Comparison of ENCODE assay signal across 8 cellular contexts in the genomic region with DNA sequence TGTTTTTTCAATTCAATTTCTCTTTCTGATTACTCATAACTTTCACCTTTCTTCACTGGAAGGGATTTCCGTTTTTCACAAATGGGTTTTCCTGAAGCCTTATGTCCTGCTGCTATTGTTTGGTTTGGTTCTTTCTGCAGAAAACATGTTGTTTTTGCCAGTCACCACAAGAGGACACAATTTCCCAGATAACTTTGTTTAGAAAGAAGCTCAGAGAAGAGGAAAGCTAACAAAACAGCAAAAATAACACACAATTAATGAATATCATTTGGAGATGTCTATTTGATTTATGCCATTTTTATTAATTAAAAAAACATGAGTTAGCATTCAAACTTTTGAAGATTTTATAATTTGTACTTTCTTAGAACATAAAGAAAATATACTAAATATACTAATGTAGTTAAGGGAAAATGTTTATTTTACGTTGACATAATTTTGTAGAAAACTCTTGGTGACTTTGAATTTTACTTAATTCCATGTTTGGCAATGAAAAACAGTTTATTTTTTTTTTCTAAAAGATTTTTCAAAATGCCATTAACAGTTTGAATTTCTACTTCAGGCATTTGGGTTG. TPM values are rescaled to one million over a fixed set of nuclear protein-coding genes. Genes with fewer than 3 reads are reported as not detected.
A peak's percentile ranks its signal among the peaks of the same experiment; 100 is the strongest.
DNase-seq lines count a peak whose midpoint lies in the region; ATAC-seq, FAIRE-seq and TF ChIP-seq lines count a peak whose summit lies in the region.

No MANE protein-coding gene starts in this region.

- H2BK15ac ChIP-seq in H9 (ENCODE audit: low read depth, low read length): no peak overlapping the region

- no peaks in the 10 kb centered on the region for H3K79me2 ChIP-seq in H9 (ENCODE audit: insufficient read depth, low read length)

- H3K9ac ChIP-seq in H9 (ENCODE audit: extremely low read depth, insufficient read length, low read length): no peak overlapping the region

- no peak overlapping the region for H3T11ph ChIP-seq in H9 (ENCODE audit: low read length)

- no peak overlapping the region for H3K4me2 ChIP-seq in H9 (ENCODE audit: insufficient read depth, insufficient read length, low read length)

- H4K91ac ChIP-seq in H9 (ENCODE audit: insufficient read length, low read depth, low read length): no peak overlapping the region

- H3K79me1 ChIP-seq in H9 (ENCODE audit: insufficient read depth, low read depth, low read length, poor library complexity, severe bottlenecking): no peaks in the 10 kb centered on the region

- H4K8ac ChIP-seq in H9 (replicated peaks; ENCODE audit: insufficient read length, low read depth, low read length): no peak overlapping the region

- H3K23ac ChIP-seq in H9 (ENCODE audit: insufficient read length, low read depth, low read length): no peak overlapping the region

- peaks cover 35% of the 10 kb centered on the region for H3K27me3 ChIP-seq in H9 (ENCODE audit: insufficient read depth, low read length)

- H2BK120ac ChIP-seq in H9 (ENCODE audit: low read depth, low read length, poor library complexity, severe bottlenecking): no peak overlapping the region

- H4K5ac ChIP-seq in H9 (ENCODE audit: insufficient read length, low read depth, low read length): no peak overlapping the region

- H2BK20ac ChIP-seq in H9 (ENCODE audit: low read depth, low read length, poor library complexity, severe bottlenecking): no peak overlapping the region

- H3K9me3 Mint-ChIP-seq in H9: no peaks in the 10 kb centered on the region; a peak in 1 of 5 replicates

- no peak overlapping the region for H3K27ac ChIP-seq in H9 (ENCODE audit: insufficient read length, low read depth, low read length)

- no peak overlapping the region for H3K18ac ChIP-seq in H9 (ENCODE audit: insufficient read length, low read depth, low read length)

- no CpG with 5 or more reads among the region's 2 CpGs for WGBS in H9 (ENCODE audit: extremely low coverage, insufficient read length, low lambda C conversion rate)

- H2AFZ ChIP-seq in H9 (ENCODE audit: low read length): no peak overlapping the region

- no peak overlapping the region for H3K4me3 ChIP-seq in fibroblast of mammary gland (ENCODE audit: control insufficient read depth, low read depth, low read length)

- no peak overlapping the region for H3K14ac ChIP-seq in H9 (ENCODE audit: insufficient read depth, low read length)

- no peak overlapping the region for H2BK5ac ChIP-seq in H9 (ENCODE audit: insufficient read length, low read length)

- H2BK12ac ChIP-seq in H9 (ENCODE audit: insufficient read length, low read depth, low read length): no peak overlapping the region

- H3K27ac Mint-ChIP-seq in H9: no peak overlapping the region

- H3K36me3 Mint-ChIP-seq in H9 (ENCODE audit: insufficient read depth in 1 of 3, low read depth in 3 of 3): no peaks in the 10 kb centered on the region

- no peaks in the 10 kb centered on the region for H3K9me3 ChIP-seq in H9 (ENCODE audit: control insufficient read depth, low read depth, low read length)

- peaks cover 16% of the 10 kb centered on the region for H3K23me2 ChIP-seq in H9 (ENCODE audit: insufficient read length, low read depth, low read length, poor library complexity, severe bottlenecking)

- H3K56ac ChIP-seq in H9 (ENCODE audit: insufficient read length, low read depth, low read length): no peak overlapping the region

- DNase-seq in H9 (no peak), RCC 7860 (ENCODE audit: low spot score) (peak; percentile 32), fibroblast of mammary gland (ENCODE audit: low read depth) (peak; percentile 78), anterior cingulate cortex (lab: John Stamatoyannopoulos, UW) (no peak), GM19239 (ENCODE audit: insufficient read length, low spot score) (no peak), UCSD-AML1 (lab: John Stamatoyannopoulos, UW; ENCODE audit: unreplicated experiment) (no peak)

- no peaks in the 10 kb centered on the region for H4K20me1 ChIP-seq in H9 (ENCODE audit: control insufficient read depth, insufficient read depth, insufficient read length)

- no peak overlapping the region for H2AK5ac ChIP-seq in H9 (ENCODE audit: insufficient read length, low read length)

- peaks cover 20 to 31% of the 10 kb centered on the region in 2 experiments for H3K4me1 Mint-ChIP-seq in H9

- no peak overlapping the region for H3K4ac ChIP-seq in H9 (ENCODE audit: low read depth, low read length)

- peak; percentile 93 for FAIRE-seq in A204.1 (lab: Jason Lieb, UNC)
- peak; percentile 62 for FAIRE-seq in RCC 7860 (lab: Jason Lieb, UNC)
- no peak for FAIRE-seq in GM19239 (lab: Jason Lieb, UNC)

- no peak overlapping the region for H3K4me3 Mint-ChIP-seq in H9

- ATAC-seq in HG03571 (IDR thresholded peaks at IDR 0.05; ENCODE audit: unreplicated experiment): no peak

- 0 out of 2 replicates have a peak, but pooled peaks cover 2% of the 10 kb centered on the region for H3K4me1 ChIP-seq in H9 (ENCODE audit: insufficient read depth, low read length)

- TF ChIP-seq CTCF in H9 (conservative IDR thresholded peaks at IDR 0.05) (peak; percentile 91), fibroblast of mammary gland (conservative IDR thresholded peaks at IDR 0.05; ENCODE audit: control insufficient read depth, insufficient read depth, low read depth, low read length) (peak; percentile 94)

- H3K27me3 Mint-ChIP-seq in H9 (ENCODE audit: low read depth): peaks cover 70% of the 10 kb centered on the region

RNA-seq across cellular contexts. Expression of gene TWIST1, which starts 4.7 kb away (rescaled TPM):
- not detected in 2 replicates for total RNA-seq in H9 (2021)

RNA-seq across cellular contexts. Expression of gene FERD3L, which starts 23.1 kb away (rescaled TPM):
- total RNA-seq in H9 (2021): not detected in 2 replicates

Comparison
In these comparisons a context has a peak if more than half of its experiments do, and no peak if none do; other contexts are left out.
1. DNase-seq: peak in RCC 7860 (single experiment) and fibroblast of mammary gland (single experiment); none in H9 (single experiment), anterior cingulate cortex (0 of 58), GM19239 (single experiment) and UCSD-AML1 (single experiment).